In genomic region chr10:103667390-103667789, GRCh38 we compare ENCODE assay signal across 13 cellular contexts.
DNase-seq lines count a peak whose midpoint lies in the region; TF ChIP-seq lines count a peak whose summit lies in the region.
"Had no signal": no experiment of that assay in that cellular context is flagged by ENCODE, and none has a peak within 500 bp of the region (broad histone marks: within the 10 kb centered on the region; RNA-seq: fewer than 3 reads in every experiment).

No MANE protein-coding gene starts in this region.

- peaks cover 100% of the 10 kb centered on the region for H3K4me1 ChIP-seq in BLaER1
- H3K4me1 ChIP-seq in osteoblast (ENCODE audit: insufficient read depth, low read length), result peaks cover 28% of the 10 kb centered on the region
- H3K4me1 ChIP-seq: HAP-1 had no signal

- peak overlapping the region; percentile 95 for H3K4me2 ChIP-seq in BLaER1
- H3K4me2 ChIP-seq in osteoblast (ENCODE audit: insufficient read depth, low read length), result peak overlapping the region; percentile 79

- TF ChIP-seq CTCF in fibroblast of villous mesenchyme (IDR thresholded peaks at IDR 0.05; ENCODE audit: insufficient read depth, low read depth, low read length) (no peak), osteoblast (IDR thresholded peaks at IDR 0.05; ENCODE audit: extremely low read depth, low read depth, low read length) (no peak)

- H3K36me3 ChIP-seq in BLaER1, result peaks cover 17% of the 10 kb centered on the region
- peaks cover 10% of the 10 kb centered on the region for H3K36me3 ChIP-seq in osteoblast (ENCODE audit: insufficient read depth, low read length)
- H3K36me3 ChIP-seq in MG63, result no peaks in the 10 kb centered on the region
- H3K36me3 ChIP-seq: HAP-1 had no signal

- H3K9ac ChIP-seq in BLaER1, result peak overlapping the region; percentile 74

- H3K9me3 ChIP-seq in BLaER1 (no peaks in the 10 kb centered on the region), osteoblast (ENCODE audit: low read depth, low read length) (no peaks in the 10 kb centered on the region), MG63 (no peaks in the 10 kb centered on the region)
- H3K9me3 ChIP-seq: HAP-1, SJSA1 had no signal

- H3K79me2 ChIP-seq in osteoblast (ENCODE audit: insufficient read depth, low read length), result peaks cover 37% of the 10 kb centered on the region

- H2AFZ ChIP-seq in osteoblast (ENCODE audit: low read length), result no peak overlapping the region

- DNase-seq in NCI-H69 (lab: John Stamatoyannopoulos, UW) (peak; percentile 21), fibroblast of villous mesenchyme (ENCODE audit: low read depth) (peak; percentile 83), osteoblast (ENCODE audit: insufficient read length, low spot score, missing footprints) (peak; percentile 85), MG63 (no peak), NCI-H524 (lab: John Stamatoyannopoulos, UW) (no peak), HUDEP-2 (lab: John Stamatoyannopoulos, UW; ENCODE audit: unreplicated experiment in 76 of 76) (no peak), ureter (ENCODE audit: low spot score) (no peak)
- DNase-seq: activated CD4-positive, alpha-beta T cell treated with anti-CD3 and anti-CD28 coated beads for 4 hours; MM.1S; NCI-H526 had no signal

- H3K4me3 ChIP-seq in BLaER1 (peak overlapping the region; percentile 60), fibroblast of villous mesenchyme (ENCODE audit: low read depth, low read length) (no peak overlapping the region), osteoblast (ENCODE audit: insufficient read depth, low read length) (no peak overlapping the region), MG63 (no peak overlapping the region)
- H3K4me3 ChIP-seq: HAP-1, SJSA1 had no signal

- no peaks in the 10 kb centered on the region for H3K27me3 ChIP-seq in BLaER1
- no peaks in the 10 kb centered on the region for H3K27me3 ChIP-seq in osteoblast (ENCODE audit: insufficient read depth, low read length)
- H3K27me3 ChIP-seq in MG63, result no peaks in the 10 kb centered on the region
- H3K27me3 ChIP-seq: SJSA1 had no signal

- H3K27ac ChIP-seq in BLaER1, result peak overlapping the region; percentile 91
- H3K27ac ChIP-seq in osteoblast (ENCODE audit: low read depth, low read length), result peak overlapping the region; percentile 72
- H3K27ac ChIP-seq: SJSA1 had no signal

- peaks cover 27% of the 10 kb centered on the region for H4K20me1 ChIP-seq in BLaER1
- peaks cover 3% of the 10 kb centered on the region for H4K20me1 ChIP-seq in osteoblast (ENCODE audit: insufficient read depth, low read length)

Comparison
In these comparisons a context has a peak if more than half of its experiments do, and no peak if none do; other contexts are left out.
1. DNase-seq: peak in NCI-H69 (single experiment), fibroblast of villous mesenchyme (single experiment) and osteoblast (single experiment); none in MG63 (single experiment), NCI-H524 (0 of 2), HUDEP-2 (0 of 76) and ureter (single experiment).